Comparison of ENCODE assay signal across 8 cellular contexts in the genomic region with DNA sequence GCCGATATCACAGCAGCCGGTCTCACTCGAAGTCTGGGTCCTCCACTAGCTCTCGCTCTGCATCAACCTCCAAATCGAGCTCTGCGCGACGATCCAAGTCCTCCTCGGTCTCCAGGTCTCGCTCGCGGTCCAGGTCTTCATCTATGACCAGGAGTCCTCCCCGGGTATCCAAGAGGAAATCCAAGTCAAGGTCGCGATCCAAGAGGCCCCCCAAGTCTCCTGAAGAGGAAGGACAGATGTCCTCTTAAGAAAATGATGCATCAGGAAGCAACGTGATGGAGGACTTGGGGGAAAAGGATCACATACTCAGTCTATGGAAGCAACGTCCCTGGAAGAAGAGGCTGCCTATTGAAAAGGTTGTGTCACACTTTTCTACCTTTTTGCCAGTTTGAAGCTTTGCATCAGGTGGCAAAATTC. TPM values are rescaled to one million over a fixed set of nuclear protein-coding genes. Genes with fewer than 3 reads are reported as not detected.
DNase-seq lines count a peak whose midpoint lies in the region; ATAC-seq lines count a peak whose summit lies in the region.

No MANE protein-coding gene starts in this region.

- H3K27me3 ChIP-seq in SJCRH30 (no peaks in the 10 kb centered on the region), duodenal mucosa (ENCODE audit: control insufficient read depth in 1 of 2, insufficient read depth in 2 of 2, low read length in 2 of 2) (no peaks in the 10 kb centered on the region), mucosa of stomach (ENCODE audit: control insufficient read depth, insufficient read depth, low read length) (no peaks in the 10 kb centered on the region)

- H3K9ac ChIP-seq in duodenal mucosa (ENCODE audit: low read depth in 1 of 2, low read length in 2 of 2), result peak overlapping the region; percentile 95 to 98
- H3K9ac ChIP-seq in mucosa of stomach (ENCODE audit: low read length), result peak overlapping the region; percentile 90

- H3K27ac Mint-ChIP-seq in activated CD4-positive, alpha-beta T cell treated with anti-CD3 and anti-CD28 coated beads for 36 hours, result peak overlapping the region; percentile 92

- no peak for DNase-seq in activated CD4-positive, alpha-beta T cell treated with anti-CD3 and anti-CD28 coated beads for 36 hours
- DNase-seq in activated CD4-positive, alpha-beta T cell treated with anti-CD3 and anti-CD28 coated beads for 4 hours, result no peak
- no peak for DNase-seq in SJCRH30
- no peak for DNase-seq in activated CD4-positive, alpha-beta T cell treated with anti-CD3 and anti-CD28 coated beads, Interleukin-2, amount 50 U/mL, for 1 hour

- H3K9me3 ChIP-seq in SJCRH30 (replicated peaks), result no peaks in the 10 kb centered on the region
- H3K9me3 ChIP-seq in duodenal mucosa (ENCODE audit: control insufficient read depth in 1 of 2, low read length in 2 of 2), result no peaks in the 10 kb centered on the region
- no peaks in the 10 kb centered on the region for H3K9me3 ChIP-seq in mucosa of stomach (ENCODE audit: control insufficient read depth, low read length)

- H3K27me3 Mint-ChIP-seq in activated CD4-positive, alpha-beta T cell treated with anti-CD3 and anti-CD28 coated beads for 36 hours, result peaks cover 2% of the 10 kb centered on the region

- peak overlapping the region; percentile 94 for H3K4me3 ChIP-seq in SJCRH30
- H3K4me3 ChIP-seq in duodenal mucosa (ENCODE audit: low read depth in 1 of 2, low read length in 2 of 2), result peak overlapping the region; percentile 92 to 93
- peak overlapping the region; percentile 91 for H3K4me3 ChIP-seq in mucosa of stomach (ENCODE audit: low read length)

- no peak for ATAC-seq in activated CD4-positive, alpha-beta T cell treated with anti-CD3 and anti-CD28 coated beads for 36 hours
- no peak for ATAC-seq in HG02840 (IDR thresholded peaks at IDR 0.05; ENCODE audit: low FRiP score, unreplicated experiment)
- ATAC-seq in HG02970 (IDR thresholded peaks at IDR 0.05; ENCODE audit: low FRiP score, unreplicated experiment), result no peak

- peaks cover 14% of the 10 kb centered on the region for H3K36me3 Mint-ChIP-seq in activated CD4-positive, alpha-beta T cell treated with anti-CD3 and anti-CD28 coated beads for 36 hours (ENCODE audit: low read depth)

- H3K4me3 Mint-ChIP-seq in activated CD4-positive, alpha-beta T cell treated with anti-CD3 and anti-CD28 coated beads for 36 hours, result peak overlapping the region; percentile 97

- no peaks in the 10 kb centered on the region for H3K4me1 ChIP-seq in SJCRH30
- H3K4me1 ChIP-seq in duodenal mucosa (ENCODE audit: control insufficient read depth in 1 of 2, insufficient read depth in 2 of 2, low read length in 2 of 2), result peaks cover 6 to 14% of the 10 kb centered on the region in 2 donors
- peaks cover 11% of the 10 kb centered on the region for H3K4me1 ChIP-seq in mucosa of stomach (ENCODE audit: control insufficient read depth, insufficient read depth, low read length)

- intact Hi-C loops in activated CD4-positive, alpha-beta T cell treated with anti-CD3 and anti-CD28 coated beads for 36 hours (cut with DNase I, micrococcal nuclease), result loop anchor here (1.0 to 10.0 kb wide), 14 partner anchors 21 to 1319 kb away; a partner anchor contains a TSS

- H3K36me3 ChIP-seq in SJCRH30 (no peaks in the 10 kb centered on the region), duodenal mucosa (ENCODE audit: control insufficient read depth in 1 of 2, insufficient read depth in 2 of 2, low read length in 2 of 2) (no peaks in the 10 kb centered on the region), mucosa of stomach (ENCODE audit: control insufficient read depth, insufficient read depth, low read length) (no peaks in the 10 kb centered on the region)

- POLR2A ChIA-PET in activated CD4-positive, alpha-beta T cell treated with anti-CD3 and anti-CD28 coated beads for 36 hours (lab: Charles Lee), result interaction anchor here (0.6 to 1.9 kb wide), 6 partner anchors 11 to 94 kb away, joined by 3 to 9 read pairs (median 4); a partner anchor contains a TSS

- H3K4me1 Mint-ChIP-seq in activated CD4-positive, alpha-beta T cell treated with anti-CD3 and anti-CD28 coated beads for 36 hours, result peaks cover 29% of the 10 kb centered on the region

- H3K9me3 Mint-ChIP-seq in activated CD4-positive, alpha-beta T cell treated with anti-CD3 and anti-CD28 coated beads for 36 hours (ENCODE audit: low read depth), result no peaks in the 10 kb centered on the region

- CTCF ChIA-PET in activated CD4-positive, alpha-beta T cell treated with anti-CD3 and anti-CD28 coated beads for 36 hours (lab: Charles Lee), result interaction anchor here (0.6 to 7.5 kb wide), 23 partner anchors 11 to 1509 kb away, joined by 3 to 125 read pairs (median 5); a partner anchor contains a TSS

- H3K27ac ChIP-seq in SJCRH30 (peak overlapping the region; percentile 67), duodenal mucosa (ENCODE audit: low read depth, low read length) (peak overlapping the region; percentile 96)

RNA-seq across cellular contexts. Expression of a gene that starts 1.1 kb away (rescaled TPM):
- total RNA-seq in activated CD4-positive, alpha-beta T cell treated with anti-CD3 and anti-CD28 coated beads for 36 hours, result 10 to 100 TPM; 23.7 to 26.5 TPM
- total RNA-seq in SJCRH30 (2014; rRNA removed; shearing (Covaris generic)), result 6.4 and 10.9 TPM in 2 replicates

RNA-seq across cellular contexts. Expression of a gene that starts 18.6 kb away (rescaled TPM):
- not detected for total RNA-seq in activated CD4-positive, alpha-beta T cell treated with anti-CD3 and anti-CD28 coated beads for 36 hours
- total RNA-seq in SJCRH30 (2014; rRNA removed; shearing (Covaris generic)), result not detected in 2 replicates

RNA-seq across cellular contexts. Expression of a gene that starts 21.8 kb away (rescaled TPM):
- 10 to 100 TPM; 11.1 to 13.1 TPM for total RNA-seq in activated CD4-positive, alpha-beta T cell treated with anti-CD3 and anti-CD28 coated beads for 36 hours
- total RNA-seq in SJCRH30 (2014; rRNA removed; shearing (Covaris generic)), result 9.3 and 10.3 TPM in 2 replicates

RNA-seq across cellular contexts. Expression of a gene that starts 42.8 kb away (rescaled TPM):
- not detected for total RNA-seq in activated CD4-positive, alpha-beta T cell treated with anti-CD3 and anti-CD28 coated beads for 36 hours
- total RNA-seq in SJCRH30 (2014; rRNA removed; shearing (Covaris generic)), result not detected in 2 replicates
